Comparison of ENCODE assay signal across 10 cellular contexts in the genomic region with DNA sequence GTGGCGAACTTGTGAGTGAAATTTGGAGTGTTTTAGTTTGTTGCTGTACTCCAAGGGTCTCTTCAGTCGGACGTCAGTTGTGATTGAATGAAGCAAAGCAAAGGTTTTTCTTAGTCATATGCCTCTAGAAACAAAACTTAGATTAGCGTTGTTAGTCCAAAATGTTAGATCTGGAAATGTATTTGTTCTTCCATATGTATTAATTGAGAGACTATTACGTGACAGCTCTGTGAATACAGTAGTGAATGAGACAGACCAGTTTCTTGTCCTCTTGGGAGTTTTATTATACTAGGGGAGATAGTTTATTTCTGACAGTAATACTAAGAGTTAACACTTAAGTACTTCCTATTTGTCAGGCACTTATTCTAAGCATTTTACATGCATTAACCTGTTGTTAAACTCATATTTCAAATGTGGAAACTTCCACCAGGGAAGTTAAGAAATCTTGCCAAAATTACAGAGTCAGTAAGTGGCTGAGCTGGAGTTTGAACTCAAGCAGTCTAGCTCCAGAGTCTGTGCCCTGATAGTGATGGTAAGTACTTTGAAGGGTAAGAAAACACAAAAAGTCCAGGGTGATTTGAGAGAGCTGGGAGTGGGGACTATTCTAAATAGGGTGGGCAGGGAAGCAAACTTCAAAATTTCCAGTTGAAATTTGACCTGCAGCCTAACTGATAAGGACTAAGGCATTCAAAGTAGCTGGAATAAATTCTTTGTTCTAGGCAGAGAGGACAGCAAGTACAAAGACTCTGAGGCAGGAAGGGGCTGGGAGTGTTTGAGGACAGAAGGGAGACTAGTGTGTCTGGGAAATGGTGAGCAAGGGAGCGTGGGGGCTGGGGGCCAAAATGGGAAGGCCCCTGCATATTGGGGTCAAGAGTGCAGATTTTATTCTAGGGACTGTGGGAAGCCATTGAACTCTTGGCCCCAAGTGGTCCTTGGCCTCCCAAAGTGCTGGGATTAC. TPM values are rescaled to one million over a fixed set of nuclear protein-coding genes. Genes with fewer than 3 reads are reported as not detected.
DNase-seq lines count a peak whose midpoint lies in the region; ATAC-seq and TF ChIP-seq lines count a peak whose summit lies in the region.
"Had no signal": no experiment of that assay in that cellular context is flagged by ENCODE, and none has a peak within 500 bp of the region (broad histone marks: within the 10 kb centered on the region; RNA-seq: fewer than 3 reads in every experiment).

No MANE protein-coding gene starts in this region.

- TF ChIP-seq CTCF in CD4-positive, alpha-beta T cell (IDR thresholded peaks at IDR 0.05) = no peak
- no peak for TF ChIP-seq CTCF in RWPE2 (IDR thresholded peaks at IDR 0.05; ENCODE audit: poor library complexity, severe bottlenecking)
- no peak for TF ChIP-seq CTCF in fibroblast of villous mesenchyme (IDR thresholded peaks at IDR 0.05; ENCODE audit: insufficient read depth, low read depth, low read length)

- no peaks in the 10 kb centered on the region for H3K27me3 ChIP-seq in CD4-positive, alpha-beta T cell (ENCODE audit: control insufficient read depth, insufficient read depth, low read length)
- no peaks in the 10 kb centered on the region for H3K27me3 ChIP-seq in RWPE2 (ENCODE audit: insufficient read depth, poor library complexity, severe bottlenecking)

- peak overlapping the region; percentile 3 for H3K27ac Mint-ChIP-seq in CD4-positive, alpha-beta T cell
- H3K27ac Mint-ChIP-seq in natural killer cell treated with Interleukin-12 subunit alpha and Interleukin-12 subunit beta and Interleukin-15 and Interleukin-18, amount 100 ng/mL, for 72 hours = peak overlapping the region; percentile 60 to 82

- no peaks in the 10 kb centered on the region for H3K27me3 Mint-ChIP-seq in CD4-positive, alpha-beta T cell
- no peaks in the 10 kb centered on the region for H3K27me3 Mint-ChIP-seq in natural killer cell treated with Interleukin-12 subunit alpha and Interleukin-12 subunit beta and Interleukin-15 and Interleukin-18, amount 100 ng/mL, for 72 hours

- no peak for ATAC-seq in CD4-positive, alpha-beta T cell (ENCODE audit: poor library complexity)
- ATAC-seq in RWPE2 (ENCODE audit: low read depth) (peak; percentile 29; the same call in 1 of the 3 replicates), HG02588 (IDR thresholded peaks at IDR 0.05; ENCODE audit: unreplicated experiment) (no peak), HG02840 (IDR thresholded peaks at IDR 0.05; ENCODE audit: low FRiP score, unreplicated experiment) (no peak)
- ATAC-seq in natural killer cell treated with Interleukin-12 subunit alpha and Interleukin-12 subunit beta and Interleukin-15 and Interleukin-18, amount 100 ng/mL, for 72 hours = no peak

- peaks cover 86% of the 10 kb centered on the region for H3K4me1 Mint-ChIP-seq in CD4-positive, alpha-beta T cell (ENCODE audit: low read depth)
- H3K4me1 Mint-ChIP-seq in natural killer cell treated with Interleukin-12 subunit alpha and Interleukin-12 subunit beta and Interleukin-15 and Interleukin-18, amount 100 ng/mL, for 72 hours (ENCODE audit: low read depth in 2 of 2) = peaks cover 63 to 69% of the 10 kb centered on the region in 2 donors

- DNase-seq in CD4-positive, alpha-beta T cell = no peak
- no peak for DNase-seq in RWPE2 (ENCODE audit: low spot score)
- DNase-seq in fibroblast of villous mesenchyme (ENCODE audit: low read depth) = peak; percentile 44
- DNase-seq in natural killer cell treated with Interleukin-12 subunit alpha and Interleukin-12 subunit beta and Interleukin-15 and Interleukin-18, amount 100 ng/mL, for 72 hours (ENCODE audit: low spot score) = no peak
- DNase-seq in hippocampal formation (lab: John Stamatoyannopoulos, UW) = no peak
- DNase-seq in cortex of kidney (lab: John Stamatoyannopoulos, UW) = no peak
- DNase-seq: activated CD8-positive, alpha-beta memory T cell treated with anti-CD3 and anti-CD28 coated beads, Interleukin-2, amount 50 U/mL, for 48 hours; DND-41 had no signal

- peaks cover 16% of the 10 kb centered on the region for H3K36me3 Mint-ChIP-seq in CD4-positive, alpha-beta T cell (ENCODE audit: low read depth)
- no peaks in the 10 kb centered on the region for H3K36me3 Mint-ChIP-seq in natural killer cell treated with Interleukin-12 subunit alpha and Interleukin-12 subunit beta and Interleukin-15 and Interleukin-18, amount 100 ng/mL, for 72 hours

- H3K4me3 Mint-ChIP-seq in CD4-positive, alpha-beta T cell = no peak overlapping the region
- H3K4me3 Mint-ChIP-seq in natural killer cell treated with Interleukin-12 subunit alpha and Interleukin-12 subunit beta and Interleukin-15 and Interleukin-18, amount 100 ng/mL, for 72 hours = no peak overlapping the region

- H3K4me1 ChIP-seq in RWPE2 (ENCODE audit: insufficient read depth, poor library complexity, severe bottlenecking) = peaks cover 12% of the 10 kb centered on the region

- CTCF ChIA-PET in CD4-positive, alpha-beta T cell (lab: Charles Lee) = no interaction called here

- no peak overlapping the region for H3K27ac ChIP-seq in CD4-positive, alpha-beta T cell (ENCODE audit: low read depth, low read length)
- H3K27ac ChIP-seq in RWPE2 (ENCODE audit: poor library complexity, severe bottlenecking) = no peak overlapping the region

- peaks cover 5% of the 10 kb centered on the region; the same call in 1 of the 2 replicates for H3K36me3 ChIP-seq in RWPE2 (ENCODE audit: low read depth)

- no peaks in the 10 kb centered on the region for H3K9me3 Mint-ChIP-seq in CD4-positive, alpha-beta T cell
- no peaks in the 10 kb centered on the region for H3K9me3 Mint-ChIP-seq in natural killer cell treated with Interleukin-12 subunit alpha and Interleukin-12 subunit beta and Interleukin-15 and Interleukin-18, amount 100 ng/mL, for 72 hours

- H3K9me3 ChIP-seq in CD4-positive, alpha-beta T cell (ENCODE audit: control insufficient read depth, low read length) = no peaks in the 10 kb centered on the region
- H3K9me3 ChIP-seq in RWPE2 (ENCODE audit: severe bottlenecking) = no peaks in the 10 kb centered on the region

- intact Hi-C loops in CD4-positive, alpha-beta T cell (cut with DNase I, micrococcal nuclease) = no loop called here

- POLR2A ChIA-PET in CD4-positive, alpha-beta T cell (lab: Charles Lee) = interaction anchor here (0.9 to 2.7 kb wide), 3 partner anchors 11 to 47 kb away, joined by 3 to 12 read pairs (median 3); no protein-coding TSS in a partner anchor

- no peak overlapping the region for H3K4me3 ChIP-seq in RWPE2 (ENCODE audit: severe bottlenecking)
- no peak overlapping the region for H3K4me3 ChIP-seq in fibroblast of villous mesenchyme (ENCODE audit: low read depth, low read length)

RNA-seq across cellular contexts. Expression of gene ADD1, which starts 17.0 kb away (rescaled TPM):
- 100 to 1,000 TPM; 153 TPM for total RNA-seq in CD4-positive, alpha-beta T cell
- 212 and 235 TPM in 2 replicates for total RNA-seq in fibroblast of villous mesenchyme
- total RNA-seq in natural killer cell treated with Interleukin-12 subunit alpha and Interleukin-12 subunit beta and Interleukin-15 and Interleukin-18, amount 100 ng/mL, for 72 hours = 100 to 1,000 TPM; 259 to 291 TPM
